ENCODE assay signal across 6 cellular contexts in genomic region chr13:81676008-81676407, GRCh38.
"Had no signal": no experiment of that assay in that cellular context is flagged by ENCODE, and none has a peak within 500 bp of the region (broad histone marks: within the 10 kb centered on the region; RNA-seq: fewer than 3 reads in every experiment).

No MANE protein-coding gene starts in this region.

- DNase-seq: GOT3, H9, HCEC 1CT, IMR-90, KG1 had no signal

- H3K4me3 Mint-ChIP-seq: H9 had no signal

- ATAC-seq: K562 had no signal
